8 cellular contexts compared by ENCODE assay signal in genomic region chr14:89197623-89198022, GRCh38.
"Had no signal": no experiment of that assay in that cellular context is flagged by ENCODE, and none has a peak within 500 bp of the region (broad histone marks: within the 10 kb centered on the region; RNA-seq: fewer than 3 reads in every experiment).

No MANE protein-coding gene starts in this region.

- H3K9me3 Mint-ChIP-seq: HFFc6 had no signal

- H3K4me3 Mint-ChIP-seq: HFFc6 had no signal

- H3K27ac Mint-ChIP-seq: HFFc6 had no signal

- H3K9me3 ChIP-seq: HAP-1 had no signal

- ATAC-seq: HCT116, K562 had no signal

- H3K4me1 ChIP-seq: HAP-1 had no signal

- H3K27ac ChIP-seq: GM23248 had no signal

- H3K36me3 ChIP-seq: HAP-1 had no signal

- DNase-seq: GM23248, GOT3, H7, HFFc6, IMR-90 had no signal

- H3K4me3 ChIP-seq: GM23248, HAP-1, K562 had no signal
